In the genomic region with DNA sequence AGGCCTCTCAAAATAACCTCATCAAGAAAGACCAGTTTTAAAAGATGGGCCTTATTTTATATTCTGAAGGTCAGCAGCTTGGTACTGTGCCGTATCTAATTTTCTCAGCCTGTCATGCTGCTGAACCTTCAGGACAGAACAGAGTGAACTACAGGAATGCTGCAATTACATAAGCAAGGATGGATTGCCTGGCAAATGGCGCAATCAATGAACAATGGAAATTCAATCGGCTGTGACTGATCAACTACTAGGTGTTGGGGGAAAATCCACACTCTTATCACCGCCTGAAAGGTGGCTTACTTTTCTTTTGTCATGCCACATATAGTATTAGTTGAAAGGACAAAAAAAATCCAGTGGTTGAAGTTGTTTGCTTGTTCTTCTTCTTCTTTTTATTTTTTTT, we compare ENCODE assay signal across 27 cellular contexts. TPM values are rescaled to one million over a fixed set of nuclear protein-coding genes. Genes with fewer than 3 reads are reported as not detected.
A peak's percentile ranks its signal among the peaks of the same experiment; 100 is the strongest.
DNase-seq lines count a peak whose midpoint lies in the region; ATAC-seq and TF ChIP-seq lines count a peak whose summit lies in the region.
"Had no signal": no experiment of that assay in that cellular context is flagged by ENCODE, and none has a peak within 500 bp of the region (broad histone marks: within the 10 kb centered on the region; RNA-seq: fewer than 3 reads in every experiment).

No MANE protein-coding gene starts in this region.

- no peak overlapping the region for H3K18ac ChIP-seq in mesendoderm (ENCODE audit: low read length)

- H2AK5ac ChIP-seq in mesendoderm (ENCODE audit: low read length) = no peak overlapping the region

- no peak overlapping the region for H3K4ac ChIP-seq in mesendoderm (ENCODE audit: low read depth, low read length)

- intact Hi-C loops in heart right ventricle (cut with DNase I) = no loop called here

- H3K4me3 ChIP-seq in heart right ventricle = no peak overlapping the region
- H3K4me3 ChIP-seq in mesendoderm (ENCODE audit: low read length) = no peak overlapping the region
- H3K4me3 ChIP-seq: HAP-1, K562, SJSA1, thoracic aorta had no signal

- no peak overlapping the region for H3K56ac ChIP-seq in mesendoderm (ENCODE audit: low read length)

- peaks cover 25% of the 10 kb centered on the region for H3K79me2 ChIP-seq in mesendoderm (ENCODE audit: control insufficient read depth, insufficient read depth, low read length)
- H3K79me2 ChIP-seq: parathyroid adenoma had no signal

- no peaks in the 10 kb centered on the region for H3K36me3 ChIP-seq in heart right ventricle
- H3K36me3 ChIP-seq in mesendoderm (ENCODE audit: control insufficient read depth, insufficient read depth, low read length) = no peaks in the 10 kb centered on the region
- H3K36me3 ChIP-seq: HAP-1, SJSA1, thoracic aorta had no signal

- no peak overlapping the region for H2BK15ac ChIP-seq in mesendoderm (replicated peaks; ENCODE audit: low read depth)

- TF ChIP-seq CTCF in heart right ventricle (IDR thresholded peaks at IDR 0.05) = no peak

- H2BK5ac ChIP-seq in mesendoderm (ENCODE audit: low read length) = no peak overlapping the region

- peak in 6 of 8 donors; percentile 53 to 87 (median 76) for ATAC-seq in heart right ventricle
- ATAC-seq in GM19324 (IDR thresholded peaks at IDR 0.05; ENCODE audit: low FRiP score, unreplicated experiment) = no peak
- ATAC-seq: activated CD4-positive, alpha-beta T cell treated with anti-CD3 and anti-CD28 coated beads for 36 hours; foreskin keratinocyte; K562; stimulated activated effector memory CD8-positive, alpha-beta T cell treated with anti-CD3 and anti-CD28 coated beads, Interleukin-12 subunit alpha, Interleukin-12 subunit beta, amount 100 ng/mL, for 72 hours had no signal

- no peaks in the 10 kb centered on the region for H3K9me3 ChIP-seq in heart right ventricle
- H3K9me3 ChIP-seq: HAP-1, SJSA1, thoracic aorta had no signal

- no peak overlapping the region for H3K9ac ChIP-seq in mesendoderm (ENCODE audit: low read length)
- H3K9ac ChIP-seq: parathyroid adenoma had no signal

- no peak overlapping the region for H3K23ac ChIP-seq in mesendoderm (ENCODE audit: low read length)

- 64 to 70% methylated on average over 4 of the region's 4 CpGs for WGBS in heart right ventricle, 2 donors
- WGBS in mesendoderm (ENCODE audit: extremely low coverage, insufficient coverage, low lambda C conversion rate) = no CpG with 5 or more reads among the region's 4 CpGs

- H3K4me1 ChIP-seq in heart right ventricle = peaks cover 0 to 70% (median 37%) of the 10 kb centered on the region in 9 donors
- H3K4me1 ChIP-seq in mesendoderm (ENCODE audit: control insufficient read depth, low read depth, low read length) = peaks cover 4% of the 10 kb centered on the region
- H3K4me1 ChIP-seq: foreskin keratinocyte, parathyroid adenoma, SJSA1 had no signal

- H4K5ac ChIP-seq in mesendoderm (ENCODE audit: low read length) = no peak overlapping the region

- peak overlapping the region in 4 of 10 donors; percentile 5 to 39 (median 19) for H3K27ac ChIP-seq in heart right ventricle
- no peak overlapping the region for H3K27ac ChIP-seq in mesendoderm (ENCODE audit: low read depth, low read length)
- H3K27ac ChIP-seq: foreskin keratinocyte, parathyroid adenoma, SJSA1, thoracic aorta had no signal

- H3K4me2 ChIP-seq in mesendoderm (ENCODE audit: low read length) = no peak overlapping the region

- H3K27me3 ChIP-seq in heart right ventricle = no peaks in the 10 kb centered on the region
- H3K27me3 ChIP-seq in mesendoderm (ENCODE audit: insufficient read depth, low read length, poor library complexity) = no peaks in the 10 kb centered on the region
- H3K27me3 ChIP-seq: foreskin keratinocyte, SJSA1 had no signal

- H4K8ac ChIP-seq in mesendoderm (ENCODE audit: low read depth, low read length) = no peak overlapping the region

- no peak overlapping the region for H2BK120ac ChIP-seq in mesendoderm (ENCODE audit: low read depth, low read length)

- peak; percentile 60 for DNase-seq in DMS53 treated with DMSO at 0.1 percent for 48 hours (lab: John Stamatoyannopoulos, UW; ENCODE audit: unreplicated experiment)
- peak; percentile 43 for DNase-seq in NCI-H345 (lab: John Stamatoyannopoulos, UW)
- no peak for DNase-seq in heart right ventricle
- DNase-seq in mesendoderm = peak; percentile 81
- no peak for DNase-seq in DMS79 (lab: John Stamatoyannopoulos, UW)
- DNase-seq in stimulated activated CD8-positive, alpha-beta memory T cell treated with anti-CD3 and anti-CD28 coated beads, Interleukin-4, amount 100 ng/mL, for 48 hours = no peak
- DNase-seq in NCI-H128 (lab: John Stamatoyannopoulos, UW; ENCODE audit: unreplicated experiment) = no peak
- DNase-seq: activated CD4-positive, alpha-beta T cell treated with anti-CD3 and anti-CD28 coated beads for 36 hours; activated CD8-positive, alpha-beta memory T cell treated with anti-CD3 and anti-CD28 coated beads for 24 hours; activated naive CD4-positive, alpha-beta T cell treated with anti-CD3 and anti-CD28 coated beads, Interleukin-2, amount 10 ng/mL, durations not matched to agents 7 days and 5 days; activated T-cell treated with anti-CD3 and anti-CD28 coated beads, Interleukin-2, amount 50 U/mL, for 24 hours; erythroblast; foreskin keratinocyte; GDM1; hypothalamus; naive B cell; NCI-H1694; NCI-H446; NK-92 treated with Interleukin-12 subunit alpha and Interleukin-12 subunit beta, amount 100 ng/mL, for 24 hours; stimulated activated CD4-positive, alpha-beta T cell treated with anti-CD3 and anti-CD28 coated beads, Interleukin-1b, Interleukin-23, amount 100 ng/mL, for 48 hours had no signal

- peaks cover 2% of the 10 kb centered on the region for H3K79me1 ChIP-seq in mesendoderm (ENCODE audit: low read length)

RNA-seq across cellular contexts. Expression of a gene that starts 8.5 kb away (rescaled TPM):
- 10 to 100 TPM; 17.5 to 30.3 (median 25.5) TPM for total RNA-seq in heart right ventricle
- 10 to 100 TPM; 11.3 to 12.3 TPM for polyA plus RNA-seq in heart right ventricle
- 15.0 TPM for polyA plus RNA-seq in mesendoderm (2013, experiment 1 of 2)
- polyA plus RNA-seq in mesendoderm (2013, experiment 2 of 2) = 14.2 TPM
- total RNA-seq: activated CD4-positive, alpha-beta T cell treated with anti-CD3 and anti-CD28 coated beads for 36 hours had no signal
- polyA plus RNA-seq: K562 had no signal

Comparison
In these comparisons a context has a peak if more than half of its experiments do, and no peak if none do; other contexts are left out.
1. DNase-seq: peak in DMS53 treated with DMSO at 0.1 percent for 48 hours (single experiment), NCI-H345 (single experiment) and mesendoderm (single experiment); none in heart right ventricle (0 of 2), DMS79 (single experiment), stimulated activated CD8-positive, alpha-beta memory T cell treated with anti-CD3 and anti-CD28 coated beads, Interleukin-4, amount 100 ng/mL, for 48 hours (single experiment) and NCI-H128 (single experiment).